Comparison of ENCODE assay signal across 14 cellular contexts in genomic region chr10:93126484-93127052, GRCh38. TPM values are rescaled to one million over a fixed set of nuclear protein-coding genes. Genes with fewer than 3 reads are reported as not detected.
DNase-seq lines count a peak whose midpoint lies in the region; ATAC-seq, FAIRE-seq and TF ChIP-seq lines count a peak whose summit lies in the region.
"Had no signal": no experiment of that assay in that cellular context is flagged by ENCODE, and none has a peak within 500 bp of the region (broad histone marks: within the 10 kb centered on the region; RNA-seq: fewer than 3 reads in every experiment).

No MANE protein-coding gene starts in this region.

- TF ChIP-seq POLR2A in thyroid gland (IDR thresholded peaks at IDR 0.05) = no peak

- H3K9ac ChIP-seq in DND-41 (ENCODE audit: low read depth, low read length) (no peak overlapping the region), kidney (ENCODE audit: low read length in 2 of 2) (no peak overlapping the region)

- peaks cover 14% of the 10 kb centered on the region for H3K9me3 ChIP-seq in DND-41 (ENCODE audit: insufficient read depth, low read length, severe bottlenecking)
- no peaks in the 10 kb centered on the region for H3K9me3 ChIP-seq in thyroid gland
- H3K9me3 ChIP-seq in kidney (ENCODE audit: control insufficient read depth in 1 of 2, low read length in 2 of 2) = peaks cover 0 to 14% of the 10 kb centered on the region in 2 donors
- H3K9me3 ChIP-seq: neutrophil had no signal

- no peak overlapping the region for H3K4me2 ChIP-seq in DND-41 (ENCODE audit: insufficient read depth, low read length)

- no peaks in the 10 kb centered on the region for H3K36me3 ChIP-seq in DND-41 (ENCODE audit: insufficient read depth, low read length)
- H3K36me3 ChIP-seq in brain microvascular endothelial cell (replicated peaks) = no peaks in the 10 kb centered on the region
- H3K36me3 ChIP-seq in thyroid gland = no peaks in the 10 kb centered on the region
- H3K36me3 ChIP-seq in kidney (ENCODE audit: control insufficient read depth in 1 of 2, insufficient read depth in 2 of 2, low read length in 2 of 2) = no peaks in the 10 kb centered on the region
- H3K36me3 ChIP-seq: HAP-1, neutrophil had no signal

- H3K27me3 ChIP-seq in DND-41 (ENCODE audit: insufficient read depth, low read length, poor library complexity) (no peaks in the 10 kb centered on the region), brain microvascular endothelial cell (replicated peaks) (no peaks in the 10 kb centered on the region), thyroid gland (no peaks in the 10 kb centered on the region)
- H3K27me3 ChIP-seq: neutrophil had no signal

- DNase-seq in DND-41 (no peak), HK-2 (ENCODE audit: unreplicated experiment) (peak; percentile 10), brain microvascular endothelial cell (no peak), lung microvascular endothelial cell (ENCODE audit: low read depth in 2 of 2) (peak; percentile 5 to 6), NCI-H1417 (lab: John Stamatoyannopoulos, UW) (no peak), thyroid gland (no peak), kidney (no peak), cortex of kidney (lab: John Stamatoyannopoulos, UW) (no peak)
- DNase-seq: activated CD4-positive, CD25-positive, alpha-beta regulatory T cell treated with anti-CD3 and anti-CD28 coated beads, Interleukin-2, amount 50 U/mL, for 72 hours; anterior cingulate cortex; NCI-H510A had no signal

- TF ChIP-seq CTCF in DND-41 (IDR thresholded peaks at IDR 0.05; ENCODE audit: borderline replicate concordance, extremely low read depth, low read length, poor library complexity, severe bottlenecking) (peak; percentile 48), brain microvascular endothelial cell (IDR thresholded peaks at IDR 0.05; ENCODE audit: low read depth, low read length, missing control alignments) (peak; percentile 57), thyroid gland (IDR thresholded peaks at IDR 0.05) (peak in 1 of 6 experiments; percentile 12), kidney (IDR thresholded peaks at IDR 0.05; ENCODE audit: borderline replicate concordance, extremely low read depth, insufficient read depth) (no peak)

- no peak for FAIRE-seq in kidney (lab: Jason Lieb, UNC)
- FAIRE-seq: GM18507 had no signal

- in situ Hi-C loops in brain microvascular endothelial cell (cut with HindIII; ENCODE audit: low pct_ligation_motif_present, low sequenced_read_pairs) = no loop called here

- H3K4me3 ChIP-seq in DND-41 (ENCODE audit: low read depth in 1 of 2, low read length in 2 of 2) (no peak overlapping the region), brain microvascular endothelial cell (ENCODE audit: low read depth, low read length) (no peak overlapping the region), thyroid gland (replicated peaks in 1 of 3) (no peak overlapping the region), kidney (ENCODE audit: low read length in 2 of 2) (no peak overlapping the region)
- H3K4me3 ChIP-seq: HAP-1 had no signal

- H2AFZ ChIP-seq in DND-41 (ENCODE audit: low read depth, low read length) = no peak overlapping the region

- H3K79me2 ChIP-seq in DND-41 (ENCODE audit: insufficient read depth, low read length) = no peaks in the 10 kb centered on the region

- intact Hi-C loops in thyroid gland (cut with DNase I) = no loop called here
- intact Hi-C loops in kidney (cut with DNase I) = no loop called here

- WGBS in thyroid gland, 2 donors = 92% methylated on average over 2 of the region's 2 CpGs

- H3K4me1 ChIP-seq in DND-41 (ENCODE audit: insufficient read depth, low read length) (no peaks in the 10 kb centered on the region), thyroid gland (no peaks in the 10 kb centered on the region), kidney (ENCODE audit: control insufficient read depth in 1 of 2, insufficient read depth in 1 of 2, low read depth in 1 of 2, low read length in 2 of 2) (no peaks in the 10 kb centered on the region)
- H3K4me1 ChIP-seq: HAP-1 had no signal

- H3K27ac ChIP-seq in DND-41 (ENCODE audit: low read length) = no peak overlapping the region
- H3K27ac ChIP-seq in brain microvascular endothelial cell = no peak overlapping the region
- H3K27ac ChIP-seq in thyroid gland = no peak overlapping the region
- H3K27ac ChIP-seq in kidney (ENCODE audit: low read depth in 2 of 2, low read length in 2 of 2) = no peak overlapping the region
- H3K27ac ChIP-seq: neutrophil had no signal

- no peaks in the 10 kb centered on the region for H4K20me1 ChIP-seq in DND-41 (ENCODE audit: insufficient read depth, low read length)

- ATAC-seq in DND-41 (ENCODE audit: insufficient read depth, low read depth) = no peak

RNA-seq across cellular contexts. Expression of gene CYP26A1, which starts 52.9 kb away (rescaled TPM):
- total RNA-seq in lung microvascular endothelial cell (0.44 and 1.6 TPM in 2 replicates), thyroid gland (not detected), kidney (0.22 TPM)
- polyA plus RNA-seq in kidney (ENCODE audit: insufficient read depth, low read depth, low replicate concordance) = not detected

Comparison
In these comparisons a context has a peak if more than half of its experiments do, and no peak if none do; other contexts are left out.
1. DNase-seq: peak in HK-2 (single experiment) and lung microvascular endothelial cell (2 of 2); none in DND-41 (single experiment), brain microvascular endothelial cell (single experiment), NCI-H1417 (0 of 3), thyroid gland (0 of 2), kidney (single experiment) and cortex of kidney (single experiment).